Comparison of ENCODE assay signal across 11 cellular contexts in genomic region chr12:92244036-92244435, GRCh38.
DNase-seq lines count a peak whose midpoint lies in the region; ATAC-seq and TF ChIP-seq lines count a peak whose summit lies in the region.
"Had no signal": no experiment of that assay in that cellular context is flagged by ENCODE, and none has a peak within 500 bp of the region (broad histone marks: within the 10 kb centered on the region; RNA-seq: fewer than 3 reads in every experiment).

No MANE protein-coding gene starts in this region.

- ATAC-seq in right lobe of liver (peak; percentile 64 to 88 (median 78)), GM21825 (IDR thresholded peaks at IDR 0.05; ENCODE audit: unreplicated experiment) (no peak)

- H2BK5ac ChIP-seq in trophoblast cell (ENCODE audit: low read depth, low read length, poor library complexity), result no peak overlapping the region

- H3K27me3 ChIP-seq in right lobe of liver (no peaks in the 10 kb centered on the region), trophoblast cell (ENCODE audit: insufficient read depth, low read length) (no peaks in the 10 kb centered on the region)

- no peaks in the 10 kb centered on the region for H3K9me3 ChIP-seq in right lobe of liver
- no peaks in the 10 kb centered on the region for H3K9me3 ChIP-seq in trophoblast cell (ENCODE audit: insufficient read depth, low read depth, low read length)

- H3K27ac ChIP-seq in cingulate gyrus (ENCODE audit: low read depth, low read length) (peak overlapping the region; percentile 34), right lobe of liver (peak overlapping the region; percentile 18 to 46 (median 22)), trophoblast cell (ENCODE audit: low read depth, low read length) (no peak overlapping the region)

- no peak overlapping the region for H3K18ac ChIP-seq in trophoblast cell (ENCODE audit: low read length)

- no peak overlapping the region for H3K4ac ChIP-seq in trophoblast cell (ENCODE audit: low read depth, low read length)

- no peak overlapping the region for H2BK12ac ChIP-seq in trophoblast cell (ENCODE audit: low read length)

- no peak overlapping the region for H4K91ac ChIP-seq in trophoblast cell (ENCODE audit: low read depth, low read length)

- H3K23ac ChIP-seq in trophoblast cell (ENCODE audit: low read length), result no peak overlapping the region

- H3K36me3 ChIP-seq in right lobe of liver (no peaks in the 10 kb centered on the region), trophoblast cell (ENCODE audit: control insufficient read depth in 1 of 2, insufficient read depth in 2 of 2, low read length in 2 of 2) (no peaks in the 10 kb centered on the region)

- H3K4me1 ChIP-seq in right lobe of liver (no peaks in the 10 kb centered on the region), trophoblast cell (ENCODE audit: control insufficient read depth in 1 of 2, insufficient read depth in 2 of 2, low read length in 2 of 2) (no peaks in the 10 kb centered on the region)

- no peaks in the 10 kb centered on the region for H3K79me1 ChIP-seq in trophoblast cell (ENCODE audit: low read length)

- H3K4me3 ChIP-seq in right lobe of liver (no peak overlapping the region), trophoblast cell (ENCODE audit: low read depth, low read length) (no peak overlapping the region)

- H2AK5ac ChIP-seq in trophoblast cell (ENCODE audit: low read length), result no peak overlapping the region

- H4K12ac ChIP-seq in trophoblast cell (ENCODE audit: low read depth, low read length), result no peak overlapping the region

- no peak overlapping the region for H3K14ac ChIP-seq in trophoblast cell (ENCODE audit: low read length)

- no peak overlapping the region for H4K8ac ChIP-seq in trophoblast cell (ENCODE audit: low read depth, low read length)

- no peak overlapping the region for H3K9ac ChIP-seq in trophoblast cell (ENCODE audit: low read length)

- intact Hi-C loops in right lobe of liver (cut with DNase I), result no loop called here

- no peak for DNase-seq in right lobe of liver
- DNase-seq in smooth muscle cell of the brain vasculature (ENCODE audit: low read depth, low spot score), result peak; percentile 61
- no peak for DNase-seq in amniotic stem cell (lab: John Stamatoyannopoulos, UW)
- DNase-seq in kidney tubule cell (ENCODE audit: low spot score), result no peak
- no peak for DNase-seq in trophoblast cell
- DNase-seq: DMS79, NCI-H510A treated with DMSO at 0.1 percent for 48 hours, T-helper 2 cell had no signal

- no peak overlapping the region for H2AFZ ChIP-seq in trophoblast cell (ENCODE audit: insufficient read depth, low read length, poor library complexity)

- no peak overlapping the region for H3K4me2 ChIP-seq in trophoblast cell (ENCODE audit: low read length)

- 50% methylated on average over 3 of the region's 3 CpGs for WGBS in right lobe of liver (ENCODE audit: insufficient coverage, low coverage, low lambda C conversion rate, missing lambda C conversion rate)
- no CpG with 5 or more reads among the region's 3 CpGs for WGBS in trophoblast cell (ENCODE audit: extremely low coverage, insufficient coverage, insufficient read length)

- H3K79me2 ChIP-seq in trophoblast cell (ENCODE audit: control insufficient read depth, insufficient read depth, low read length, poor library complexity), result no peaks in the 10 kb centered on the region

- TF ChIP-seq CTCF in LNCAP (IDR thresholded peaks at IDR 0.05) (peak; percentile 17; the same call in 1 of the 2 replicates), right lobe of liver (IDR thresholded peaks at IDR 0.05) (peak in 1 of 4 donors; percentile 17)

- TF ChIP-seq POLR2A in right lobe of liver (IDR thresholded peaks at IDR 0.05), result no peak

- no peak overlapping the region for H2BK120ac ChIP-seq in trophoblast cell (ENCODE audit: insufficient read depth, low read length, poor library complexity)
